Comparison of ENCODE assay signal across 34 cellular contexts in the genomic region with DNA sequence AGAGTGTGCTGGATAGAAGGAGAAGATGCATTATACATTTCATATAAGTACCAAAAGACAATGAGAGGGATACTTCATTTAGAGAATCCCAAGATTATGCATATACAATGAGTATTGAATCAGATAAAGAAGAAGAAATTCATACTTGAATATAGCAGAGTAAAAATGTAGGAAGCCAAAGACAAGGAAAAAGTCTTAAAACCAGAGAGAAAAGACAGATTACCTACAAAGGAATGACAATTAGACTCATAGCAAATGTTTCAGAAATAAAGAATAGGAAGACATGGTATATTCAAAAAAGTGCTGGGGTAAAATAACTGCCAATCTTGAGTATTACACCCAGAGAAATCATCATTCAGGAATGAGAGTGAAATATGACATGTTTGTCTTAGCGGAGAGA.
"Had no signal": no experiment of that assay in that cellular context is flagged by ENCODE, and none has a peak within 500 bp of the region (broad histone marks: within the 10 kb centered on the region; RNA-seq: fewer than 3 reads in every experiment).

No MANE protein-coding gene starts in this region.

- DNase-seq: Karpas-422, Kasumi-1, MG63, MM.1S, MV-4-11, NCI-H1048, NCI-H1092, NCI-H1092 treated with DMSO at 0.1 percent for 48 hours, NCI-H1105, NCI-H1105 treated with DMSO at 0.1 percent for 48 hours, NCI-H1417, NCI-H1417 treated with DMSO at 0.1 percent for 48 hours, NCI-H1436, NCI-H1436 treated with DMSO at 0.1 percent for 48 hours, NCI-H146, NCI-H1694, NCI-H1694 treated with DMSO at 0.1 percent for 48 hours, NCI-H187, NCI-H187 treated with DMSO at 0.1 percent for 48 hours, NCI-H1930, NCI-H2029, NCI-H2029 treated with DMSO at 0.1 percent for 48 hours, NCI-H2081, NCI-H2081 treated with DMSO at 0.1 percent for 48 hours, NCI-H2107, NCI-H2171, NCI-H2171 treated with DMSO at 0.1 percent for 48 hours, NCI-H2227 treated with DMSO at 0.1 percent for 48 hours, NCI-H226, NCI-H345, NCI-H446, NCI-H446 treated with DMSO at 0.1 percent for 48 hours, NCI-H510A, NCI-H510A treated with DMSO at 0.1 percent for 48 hours had no signal

- H3K4me3 ChIP-seq: MG63 had no signal

- H3K36me3 ChIP-seq: MG63 had no signal
